8 cellular contexts compared by ENCODE assay signal in the genomic region with DNA sequence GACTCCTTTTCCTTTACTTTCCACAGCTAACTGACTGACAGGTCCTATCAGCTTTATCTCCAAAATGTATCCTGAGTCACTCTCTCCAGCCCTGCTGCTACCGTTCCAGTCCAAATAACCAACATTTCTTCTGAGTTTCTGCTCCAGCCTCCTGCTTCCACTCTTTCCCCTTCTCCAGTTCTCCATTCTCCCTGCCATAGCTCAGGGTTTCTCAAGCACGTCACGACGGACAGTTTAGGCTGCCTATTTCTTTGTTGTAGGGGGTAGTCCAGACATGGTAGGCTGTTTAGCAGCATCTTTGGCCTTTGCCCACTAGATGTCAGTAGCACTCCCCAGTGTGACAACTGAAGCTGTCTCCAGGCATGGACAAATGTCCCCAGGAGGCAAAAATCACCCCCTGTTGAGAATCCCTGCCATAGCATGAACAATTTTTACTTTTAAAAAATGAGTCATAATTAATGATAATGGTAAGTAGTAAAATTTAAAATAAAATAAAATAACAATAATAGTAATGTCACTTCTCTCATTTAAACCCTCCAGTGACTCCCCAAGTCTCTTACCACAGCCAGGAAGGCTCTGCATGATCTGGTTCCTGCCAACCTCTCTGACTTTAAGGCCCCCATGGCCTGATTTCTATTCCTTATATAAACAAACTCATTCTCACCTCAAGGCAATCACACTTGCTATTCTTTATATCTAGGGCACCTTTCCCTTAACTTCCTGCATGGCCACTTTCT.
DNase-seq lines count a peak whose midpoint lies in the region; ATAC-seq lines count a peak whose summit lies in the region.

No MANE protein-coding gene starts in this region.

- no peaks in the 10 kb centered on the region for H3K36me3 ChIP-seq in CD8-positive, alpha-beta memory T cell (ENCODE audit: insufficient read depth, low read length)

- POLR2A ChIA-PET in CD8-positive, alpha-beta memory T cell (lab: Charles Lee) = no interaction called here

- no peaks in the 10 kb centered on the region for H3K27me3 ChIP-seq in CD8-positive, alpha-beta memory T cell (ENCODE audit: insufficient read depth, low read length, poor library complexity, severe bottlenecking)

- H3K27me3 Mint-ChIP-seq in CD8-positive, alpha-beta memory T cell = peaks cover 8 to 15% of the 10 kb centered on the region in 2 donors
- H3K27me3 Mint-ChIP-seq in dendritic cell treated with granulocyte-macrophage colony-stimulating factor and Interleukin-4, amounts not matched to agents 40 ng/mL and 50 ng/mL, for 4 days = no peaks in the 10 kb centered on the region

- no peak overlapping the region for H3K27ac ChIP-seq in CD8-positive, alpha-beta memory T cell (ENCODE audit: low read depth, low read length)

- H3K4me1 ChIP-seq in CD8-positive, alpha-beta memory T cell (ENCODE audit: insufficient read depth, low read length) = peaks cover 4% of the 10 kb centered on the region

- CTCF ChIA-PET in CD8-positive, alpha-beta memory T cell (lab: Charles Lee) = interaction anchor here (1.1 to 2.0 kb wide), 5 partner anchors 8 to 797 kb away, joined by 3 to 8 read pairs (median 4); no protein-coding TSS in a partner anchor

- no peaks in the 10 kb centered on the region for H3K9me3 ChIP-seq in CD8-positive, alpha-beta memory T cell (ENCODE audit: low read length)

- H3K36me3 Mint-ChIP-seq in CD8-positive, alpha-beta memory T cell = peaks cover 0 to 2% (median 0%) of the 10 kb centered on the region in 3 donors
- H3K36me3 Mint-ChIP-seq in dendritic cell treated with granulocyte-macrophage colony-stimulating factor and Interleukin-4, amounts not matched to agents 40 ng/mL and 50 ng/mL, for 4 days (ENCODE audit: low read depth) = no peaks in the 10 kb centered on the region

- peak overlapping the region in 2 of 8 donors; percentile 4 to 41 for H3K27ac Mint-ChIP-seq in CD8-positive, alpha-beta memory T cell
- peak overlapping the region; percentile 48 for H3K27ac Mint-ChIP-seq in dendritic cell treated with granulocyte-macrophage colony-stimulating factor and Interleukin-4, amounts not matched to agents 40 ng/mL and 50 ng/mL, for 4 days

- intact Hi-C loops in dendritic cell treated with granulocyte-macrophage colony-stimulating factor and Interleukin-4, amounts not matched to agents 40 ng/mL and 50 ng/mL, for 4 days (cut with micrococcal nuclease) = loop anchor here (2.0 kb wide), 1 partner anchor 826 kb away; no protein-coding TSS in a partner anchor

- peaks cover 0 to 6% (median 0%) of the 10 kb centered on the region in 5 donors for H3K9me3 Mint-ChIP-seq in CD8-positive, alpha-beta memory T cell
- peaks cover 11% of the 10 kb centered on the region for H3K9me3 Mint-ChIP-seq in dendritic cell treated with granulocyte-macrophage colony-stimulating factor and Interleukin-4, amounts not matched to agents 40 ng/mL and 50 ng/mL, for 4 days

- H3K4me1 Mint-ChIP-seq in CD8-positive, alpha-beta memory T cell = peaks cover 2 to 5% (median 3%) of the 10 kb centered on the region in 3 donors
- H3K4me1 Mint-ChIP-seq in dendritic cell treated with granulocyte-macrophage colony-stimulating factor and Interleukin-4, amounts not matched to agents 40 ng/mL and 50 ng/mL, for 4 days (ENCODE audit: low read depth) = peaks cover 9% of the 10 kb centered on the region

- peak in 4 of 5 donors; percentile 15 to 50 (median 31) for DNase-seq in CD8-positive, alpha-beta memory T cell
- DNase-seq in NCI-H510A treated with DMSO at 0.1 percent for 48 hours (lab: John Stamatoyannopoulos, UW) (peak; percentile 35), lung microvascular endothelial cell (ENCODE audit: low read depth in 2 of 2) (peak; percentile 78)
- peak; percentile 18 to 44 for DNase-seq in activated CD4-positive, alpha-beta T cell treated with anti-CD3 and anti-CD28 coated beads for 4 hours
- DNase-seq in stimulated activated CD8-positive, alpha-beta memory T cell treated with anti-CD3 and anti-CD28 coated beads, Interleukin-12 subunit alpha, Interleukin-12 subunit beta, amount 100 ng/mL, for 4 hours (ENCODE audit: low read depth) = peak; percentile 1

- no peak overlapping the region for H3K4me3 ChIP-seq in CD8-positive, alpha-beta memory T cell (ENCODE audit: low read length)

- peak overlapping the region in 2 of 7 donors; percentile 1 to 52 for H3K4me3 Mint-ChIP-seq in CD8-positive, alpha-beta memory T cell
- H3K4me3 Mint-ChIP-seq in dendritic cell treated with granulocyte-macrophage colony-stimulating factor and Interleukin-4, amounts not matched to agents 40 ng/mL and 50 ng/mL, for 4 days = peak overlapping the region; percentile 25

- peak; percentile 98 for ATAC-seq in GM19328 (IDR thresholded peaks at IDR 0.05; ENCODE audit: unreplicated experiment)
- peak; percentile 99 for ATAC-seq in HG03354 (IDR thresholded peaks at IDR 0.05; ENCODE audit: poor library complexity, severe bottlenecking, unreplicated experiment)

Comparison
In these comparisons a context has a peak if more than half of its experiments do, and no peak if none do; other contexts are left out.
1. DNase-seq: peak in every context shown above with its lines; median percentile 78 in lung microvascular endothelial cell; 35 in NCI-H510A treated with DMSO at 0.1 percent for 48 hours; 31 in CD8-positive, alpha-beta memory T cell; 31 in activated CD4-positive, alpha-beta T cell treated with anti-CD3 and anti-CD28 coated beads for 4 hours; 1 in stimulated activated CD8-positive, alpha-beta memory T cell treated with anti-CD3 and anti-CD28 coated beads, Interleukin-12 subunit alpha, Interleukin-12 subunit beta, amount 100 ng/mL, for 4 hours.